In genomic region chr9:38563911-38564310, GRCh38 we compare ENCODE assay signal across 4 cellular contexts. TPM values are rescaled to one million over a fixed set of nuclear protein-coding genes. Genes with fewer than 3 reads are reported as not detected.
"Had no signal": no experiment of that assay in that cellular context is flagged by ENCODE, and none has a peak within 500 bp of the region (broad histone marks: within the 10 kb centered on the region; RNA-seq: fewer than 3 reads in every experiment).

No MANE protein-coding gene starts in this region.

RNA-seq across cellular contexts. Expression of gene ANKRD18A, which starts 56.5 kb away (rescaled TPM):
- total RNA-seq: HT1080, IMR-90 had no signal
- polyA plus RNA-seq: IgD-negative memory B cell, IMR-90, K562 had no signal
